1 cellular context compared by ENCODE assay signal in the genomic region with DNA sequence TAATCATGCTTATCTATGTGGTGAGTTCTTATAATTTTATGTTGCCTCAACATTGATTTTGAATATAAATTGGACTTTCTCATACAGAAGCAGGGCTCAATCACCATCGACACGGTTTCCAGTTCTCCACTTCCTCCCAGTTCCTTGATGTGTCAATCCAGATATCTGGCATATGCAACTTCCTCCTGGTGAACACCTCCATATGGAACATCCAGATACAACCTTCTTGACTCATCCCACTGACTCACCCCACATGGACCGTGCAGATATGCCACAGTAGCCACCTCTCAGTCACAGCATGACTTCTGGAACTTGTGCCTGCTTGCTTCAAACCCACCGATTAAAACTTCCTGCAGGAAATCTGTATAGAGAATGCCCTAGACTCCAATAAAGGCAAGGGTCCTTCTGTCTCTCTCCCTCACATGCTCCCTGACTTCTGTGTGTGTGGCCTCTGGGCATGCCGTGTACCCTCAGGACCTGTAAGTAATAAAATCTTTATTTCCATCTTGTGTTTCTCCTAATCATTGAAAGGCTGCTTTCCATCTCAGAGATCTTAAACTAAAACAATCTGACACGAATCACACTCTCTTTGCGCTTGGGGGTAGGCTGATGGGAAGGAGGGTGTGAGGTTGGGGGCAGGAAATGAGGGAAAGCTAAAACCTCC.
TF ChIP-seq lines count a peak whose summit lies in the region.

No MANE protein-coding gene starts in this region.

TF ChIP-seq in K562, 482 proteins besides CTCF, POLR2A, EP300 and RAD21 (continued from another document and continues in another):
- TF ChIP-seq, protein P1, sequence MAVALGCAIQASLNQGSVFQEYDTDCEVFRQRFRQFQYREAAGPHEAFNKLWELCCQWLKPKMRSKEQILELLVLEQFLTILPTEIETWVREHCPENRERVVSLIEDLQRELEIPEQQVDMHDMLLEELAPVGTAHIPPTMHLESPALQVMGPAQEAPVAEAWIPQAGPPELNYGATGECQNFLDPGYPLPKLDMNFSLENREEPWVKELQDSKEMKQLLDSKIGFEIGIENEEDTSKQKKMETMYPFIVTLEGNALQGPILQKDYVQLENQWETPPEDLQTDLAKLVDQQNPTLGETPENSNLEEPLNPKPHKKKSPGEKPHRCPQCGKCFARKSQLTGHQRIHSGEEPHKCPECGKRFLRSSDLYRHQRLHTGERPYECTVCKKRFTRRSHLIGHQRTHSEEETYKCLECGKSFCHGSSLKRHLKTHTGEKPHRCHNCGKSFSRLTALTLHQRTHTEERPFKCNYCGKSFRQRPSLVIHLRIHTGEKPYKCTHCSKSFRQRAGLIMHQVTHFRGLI (CRISPR knock-in tag; IDR thresholded peaks at IDR 0.05): no peak
- TF ChIP-seq FOSL1 (tag; conservative IDR thresholded peaks at IDR 0.05) (peak; percentile 100), ETS1 (conservative IDR thresholded peaks at IDR 0.05; ENCODE audit: control insufficient read depth, low read depth, low read length) (no peak), HMG20B (CRISPR knock-in tag; IDR thresholded peaks at IDR 0.05) (no peak), SREBF1 (IDR thresholded peaks at IDR 0.05; ENCODE audit: borderline replicate concordance, low read depth, low read length) (no peak), E2F6 (IDR thresholded peaks at IDR 0.05; ENCODE audit: borderline replicate concordance in 1 of 2, extremely low read depth in 1 of 2, insufficient read depth in 1 of 2, insufficient read length in 1 of 2, low read depth in 1 of 2, low read length in 1 of 2, poor library complexity in 1 of 2, severe bottlenecking in 1 of 2) (no peak), TFAM (CRISPR knock-in tag; conservative IDR thresholded peaks at IDR 0.05) (no peak), CBX3 (IDR thresholded peaks at IDR 0.05; ENCODE audit: borderline replicate concordance in 1 of 2, low read length in 2 of 2) (no peak), FIP1L1 (IDR thresholded peaks at IDR 0.05; ENCODE audit: low read depth, low read length, poor library complexity, severe bottlenecking) (no peak), THRAP3 (IDR thresholded peaks at IDR 0.05; ENCODE audit: borderline replicate concordance) (no peak), NR2F6 (CRISPR knock-in tag; IDR thresholded peaks at IDR 0.05) (no peak), IRF2 (CRISPR knock-in tag; IDR thresholded peaks at IDR 0.05) (no peak), ZNF146 (CRISPR knock-in tag; IDR thresholded peaks at IDR 0.05; ENCODE audit: unreplicated experiment) (no peak), ZNF79 (CRISPR knock-in tag; IDR thresholded peaks at IDR 0.05; ENCODE audit: low read depth) (no peak), FOXP1 (CRISPR knock-in tag; IDR thresholded peaks at IDR 0.05) (no peak), C11orf30 (IDR thresholded peaks at IDR 0.05; ENCODE audit: low read depth) (no peak), SMAD3 (CRISPR knock-in tag; conservative IDR thresholded peaks at IDR 0.05) (peak; percentile 84), ZNF77 (CRISPR knock-in tag; IDR thresholded peaks at IDR 0.05) (no peak), ESRRB (CRISPR knock-in tag; IDR thresholded peaks at IDR 0.05; ENCODE audit: borderline replicate concordance) (no peak), CCAR2 (IDR thresholded peaks at IDR 0.05; ENCODE audit: low read depth, low read length) (no peak), ZNF133 (CRISPR knock-in tag; IDR thresholded peaks at IDR 0.05) (no peak), SAP30 (IDR thresholded peaks at IDR 0.05; ENCODE audit: borderline replicate concordance, insufficient read depth, low read depth, low read length, poor library complexity, severe bottlenecking) (no peak), XRCC5 (IDR thresholded peaks at IDR 0.05; ENCODE audit: low read depth, low read length) (no peak), CHD2 (IDR thresholded peaks at IDR 0.05; ENCODE audit: low read depth, low read length) (no peak), CC2D1A (IDR thresholded peaks at IDR 0.05) (peak; percentile 73), GATAD2B (IDR thresholded peaks at IDR 0.05; ENCODE audit: borderline replicate concordance) (no peak), COPS2 (conservative IDR thresholded peaks at IDR 0.05) (no peak), HSF4 (CRISPR knock-in tag; IDR thresholded peaks at IDR 0.05; ENCODE audit: borderline replicate concordance) (no peak), KDM1A (IDR thresholded peaks at IDR 0.05) (0 out of 4 replicates have a peak, but pooled peaks of 1 of the 2 experiments have one; percentile 58), U2AF2 (optimal IDR thresholded peaks at IDR 0.05; ENCODE audit: low read depth, low read length) (no peak), SMARCC2 (IDR thresholded peaks at IDR 0.05; ENCODE audit: low read depth) (peak; percentile 99), NFE2L1 (tag; IDR thresholded peaks at IDR 0.05; ENCODE audit: borderline replicate concordance, low read depth) (no peak), RBFOX2 (IDR thresholded peaks at IDR 0.05; ENCODE audit: low read depth, low read length) (no peak), ZNF507 (tag; conservative IDR thresholded peaks at IDR 0.05) (no peak), SPI1 (IDR thresholded peaks at IDR 0.05; ENCODE audit: borderline replicate concordance, low read depth, low read length) (peak; percentile 95), SAFB (IDR thresholded peaks at IDR 0.05; ENCODE audit: borderline replicate concordance, low read depth, low read length) (no peak), HMGN3 (IDR thresholded peaks at IDR 0.05; ENCODE audit: borderline replicate concordance, extremely low read depth, insufficient read length, low read depth, low read length) (peak; percentile 85), PHB2 (IDR thresholded peaks at IDR 0.05; ENCODE audit: low read depth) (peak; percentile 84), SMAD1 (IDR thresholded peaks at IDR 0.05; ENCODE audit: low read depth, low read length, partially characterized antibody) (no peak), FOXP4 (CRISPR knock-in tag; IDR thresholded peaks at IDR 0.05; ENCODE audit: borderline replicate concordance) (no peak), CBFA2T3 (IDR thresholded peaks at IDR 0.05) (peak; percentile 98), RBBP5 (IDR thresholded peaks at IDR 0.05; ENCODE audit: borderline replicate concordance, insufficient read depth, low read length, poor library complexity, severe bottlenecking) (no peak), TBP (optimal IDR thresholded peaks at IDR 0.05; ENCODE audit: low read depth, low read length) (no peak), MXD1 (CRISPR knock-in tag; IDR thresholded peaks at IDR 0.05; ENCODE audit: borderline replicate concordance, poor library complexity, severe bottlenecking) (no peak), NFATC3 (IDR thresholded peaks at IDR 0.05) (no peak), ZFP91 (CRISPR knock-in tag; IDR thresholded peaks at IDR 0.05) (no peak), KLF13 (tag; IDR thresholded peaks at IDR 0.05; ENCODE audit: borderline replicate concordance, low read depth) (no peak), ZFP36 (IDR thresholded peaks at IDR 0.05; ENCODE audit: low read depth, low read length, partially characterized antibody) (no peak), RFX7 (CRISPR knock-in tag; IDR thresholded peaks at IDR 0.05) (no peak)
- TF ChIP-seq, protein P2, sequence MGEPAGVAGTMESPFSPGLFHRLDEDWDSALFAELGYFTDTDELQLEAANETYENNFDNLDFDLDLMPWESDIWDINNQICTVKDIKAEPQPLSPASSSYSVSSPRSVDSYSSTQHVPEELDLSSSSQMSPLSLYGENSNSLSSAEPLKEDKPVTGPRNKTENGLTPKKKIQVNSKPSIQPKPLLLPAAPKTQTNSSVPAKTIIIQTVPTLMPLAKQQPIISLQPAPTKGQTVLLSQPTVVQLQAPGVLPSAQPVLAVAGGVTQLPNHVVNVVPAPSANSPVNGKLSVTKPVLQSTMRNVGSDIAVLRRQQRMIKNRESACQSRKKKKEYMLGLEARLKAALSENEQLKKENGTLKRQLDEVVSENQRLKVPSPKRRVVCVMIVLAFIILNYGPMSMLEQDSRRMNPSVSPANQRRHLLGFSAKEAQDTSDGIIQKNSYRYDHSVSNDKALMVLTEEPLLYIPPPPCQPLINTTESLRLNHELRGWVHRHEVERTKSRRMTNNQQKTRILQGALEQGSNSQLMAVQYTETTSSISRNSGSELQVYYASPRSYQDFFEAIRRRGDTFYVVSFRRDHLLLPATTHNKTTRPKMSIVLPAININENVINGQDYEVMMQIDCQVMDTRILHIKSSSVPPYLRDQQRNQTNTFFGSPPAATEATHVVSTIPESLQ (CRISPR knock-in tag; IDR thresholded peaks at IDR 0.05): no peak
- TF ChIP-seq, protein P3, sequence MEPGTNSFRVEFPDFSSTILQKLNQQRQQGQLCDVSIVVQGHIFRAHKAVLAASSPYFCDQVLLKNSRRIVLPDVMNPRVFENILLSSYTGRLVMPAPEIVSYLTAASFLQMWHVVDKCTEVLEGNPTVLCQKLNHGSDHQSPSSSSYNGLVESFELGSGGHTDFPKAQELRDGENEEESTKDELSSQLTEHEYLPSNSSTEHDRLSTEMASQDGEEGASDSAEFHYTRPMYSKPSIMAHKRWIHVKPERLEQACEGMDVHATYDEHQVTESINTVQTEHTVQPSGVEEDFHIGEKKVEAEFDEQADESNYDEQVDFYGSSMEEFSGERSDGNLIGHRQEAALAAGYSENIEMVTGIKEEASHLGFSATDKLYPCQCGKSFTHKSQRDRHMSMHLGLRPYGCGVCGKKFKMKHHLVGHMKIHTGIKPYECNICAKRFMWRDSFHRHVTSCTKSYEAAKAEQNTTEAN (CRISPR knock-in tag; IDR thresholded peaks at IDR 0.05): no peak
- TF ChIP-seq, protein P4, sequence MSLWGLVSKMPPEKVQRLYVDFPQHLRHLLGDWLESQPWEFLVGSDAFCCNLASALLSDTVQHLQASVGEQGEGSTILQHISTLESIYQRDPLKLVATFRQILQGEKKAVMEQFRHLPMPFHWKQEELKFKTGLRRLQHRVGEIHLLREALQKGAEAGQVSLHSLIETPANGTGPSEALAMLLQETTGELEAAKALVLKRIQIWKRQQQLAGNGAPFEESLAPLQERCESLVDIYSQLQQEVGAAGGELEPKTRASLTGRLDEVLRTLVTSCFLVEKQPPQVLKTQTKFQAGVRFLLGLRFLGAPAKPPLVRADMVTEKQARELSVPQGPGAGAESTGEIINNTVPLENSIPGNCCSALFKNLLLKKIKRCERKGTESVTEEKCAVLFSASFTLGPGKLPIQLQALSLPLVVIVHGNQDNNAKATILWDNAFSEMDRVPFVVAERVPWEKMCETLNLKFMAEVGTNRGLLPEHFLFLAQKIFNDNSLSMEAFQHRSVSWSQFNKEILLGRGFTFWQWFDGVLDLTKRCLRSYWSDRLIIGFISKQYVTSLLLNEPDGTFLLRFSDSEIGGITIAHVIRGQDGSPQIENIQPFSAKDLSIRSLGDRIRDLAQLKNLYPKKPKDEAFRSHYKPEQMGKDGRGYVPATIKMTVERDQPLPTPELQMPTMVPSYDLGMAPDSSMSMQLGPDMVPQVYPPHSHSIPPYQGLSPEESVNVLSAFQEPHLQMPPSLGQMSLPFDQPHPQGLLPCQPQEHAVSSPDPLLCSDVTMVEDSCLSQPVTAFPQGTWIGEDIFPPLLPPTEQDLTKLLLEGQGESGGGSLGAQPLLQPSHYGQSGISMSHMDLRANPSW (CRISPR knock-in tag; IDR thresholded peaks at IDR 0.05): no peak
- TF ChIP-seq, protein P5, sequence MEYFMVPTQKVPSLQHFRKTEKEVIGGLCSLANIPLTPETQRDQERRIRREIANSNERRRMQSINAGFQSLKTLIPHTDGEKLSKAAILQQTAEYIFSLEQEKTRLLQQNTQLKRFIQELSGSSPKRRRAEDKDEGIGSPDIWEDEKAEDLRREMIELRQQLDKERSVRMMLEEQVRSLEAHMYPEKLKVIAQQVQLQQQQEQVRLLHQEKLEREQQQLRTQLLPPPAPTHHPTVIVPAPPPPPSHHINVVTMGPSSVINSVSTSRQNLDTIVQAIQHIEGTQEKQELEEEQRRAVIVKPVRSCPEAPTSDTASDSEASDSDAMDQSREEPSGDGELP (CRISPR knock-in tag; IDR thresholded peaks at IDR 0.05; ENCODE audit: borderline replicate concordance): peak; percentile 77
